ENCODE assay signal across 7 cellular contexts in the genomic region with DNA sequence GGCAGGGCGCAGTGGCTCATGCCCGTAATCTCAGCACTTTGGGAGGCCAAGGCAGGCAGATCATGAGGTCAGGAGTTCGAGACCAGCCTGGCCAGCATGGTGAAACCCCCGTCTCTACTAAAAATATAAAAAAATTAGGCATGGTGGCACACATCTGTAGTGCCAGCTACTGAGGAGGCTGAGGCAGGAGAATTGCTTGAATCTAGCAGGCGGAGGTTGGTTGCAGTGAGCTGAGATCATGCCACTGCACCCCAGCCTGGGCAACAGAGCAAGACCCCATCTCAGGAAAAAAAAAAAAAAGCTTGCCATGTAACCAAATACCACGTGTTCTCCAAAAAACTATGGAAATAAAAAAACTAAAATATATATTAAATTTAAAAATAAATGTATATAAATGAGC. TPM values are rescaled to one million over a fixed set of nuclear protein-coding genes. Genes with fewer than 3 reads are reported as not detected.
A peak's percentile ranks its signal among the peaks of the same experiment; 100 is the strongest.
DNase-seq lines count a peak whose midpoint lies in the region; ATAC-seq and TF ChIP-seq lines count a peak whose summit lies in the region.
"Not testable (repeated sequence)": the region's sequence is repeated elsewhere in the genome, so short reads cannot be mapped to it uniquely, and the experiment has no call there.

No MANE protein-coding gene starts in this region.

- not testable (repeated sequence) for H3K36me3 ChIP-seq in CD8-positive, alpha-beta memory T cell (ENCODE audit: insufficient read depth, low read length); spleen

- CTCF ChIA-PET in CD8-positive, alpha-beta memory T cell (lab: Charles Lee) = interaction anchor here (1.2 to 8.6 kb wide), 4 partner anchors 16 to 132 kb away, joined by 3 to 65 read pairs (median 4); a partner anchor contains a TSS

- intact Hi-C loops in natural killer cell (cut with micrococcal nuclease) = loop anchor here (1.0 to 2.0 kb wide), 2 partner anchors 16 to 33 kb away; no protein-coding TSS in a partner anchor
- intact Hi-C loops in spleen (cut with DNase I; ENCODE audit: low total_unique reads) = not testable (repeated sequence)

- peaks cover 26% of the 10 kb centered on the region for H3K4me1 ChIP-seq in CD8-positive, alpha-beta memory T cell (ENCODE audit: insufficient read depth, low read length)
- H3K4me1 ChIP-seq in spleen = peaks cover 9 to 65% (median 46%) of the 10 kb centered on the region in 6 donors

- H3K27ac Mint-ChIP-seq in CD8-positive, alpha-beta memory T cell = peak overlapping the region in 1 of 8 donors; percentile 62
- H3K27ac Mint-ChIP-seq in central memory CD8-positive, alpha-beta T cell (ENCODE audit: low read depth) = peak overlapping the region; percentile 59
- H3K27ac Mint-ChIP-seq in immature natural killer cell = peak overlapping the region in 5 of 6 donors; percentile 79 to 95 (median 85)
- peak overlapping the region in 1 of 2 donors; percentile 80 for H3K27ac Mint-ChIP-seq in natural killer cell
- H3K27ac Mint-ChIP-seq in type B pancreatic cell = not testable (repeated sequence)

- POLR2A ChIA-PET in CD8-positive, alpha-beta memory T cell (lab: Charles Lee) = not testable (repeated sequence)

- H3K9me3 Mint-ChIP-seq in CD8-positive, alpha-beta memory T cell; central memory CD8-positive, alpha-beta T cell; immature natural killer cell; natural killer cell; type B pancreatic cell: not testable (repeated sequence)

- peak overlapping the region in 5 of 7 donors; percentile 26 to 95 (median 88) for H3K4me3 Mint-ChIP-seq in CD8-positive, alpha-beta memory T cell
- H3K4me3 Mint-ChIP-seq in central memory CD8-positive, alpha-beta T cell = peak overlapping the region; percentile 30
- H3K4me3 Mint-ChIP-seq in immature natural killer cell (peak overlapping the region; percentile 64 to 92 (median 89)), natural killer cell (peak overlapping the region; percentile 85), type B pancreatic cell (peak overlapping the region; percentile 91)

- H3K36me3 Mint-ChIP-seq in CD8-positive, alpha-beta memory T cell; central memory CD8-positive, alpha-beta T cell (ENCODE audit: insufficient read depth); immature natural killer cell; natural killer cell; type B pancreatic cell: not testable (repeated sequence)

- H3K4me1 Mint-ChIP-seq in CD8-positive, alpha-beta memory T cell = peaks cover 29 to 55% (median 37%) of the 10 kb centered on the region in 3 donors
- peaks cover 31% of the 10 kb centered on the region for H3K4me1 Mint-ChIP-seq in central memory CD8-positive, alpha-beta T cell
- H3K4me1 Mint-ChIP-seq in immature natural killer cell (peaks cover 45 to 66% of the 10 kb centered on the region in 2 donors), natural killer cell (peaks cover 51 to 59% of the 10 kb centered on the region in 2 donors), type B pancreatic cell (ENCODE audit: unreplicated experiment) (peaks cover 14% of the 10 kb centered on the region)

- H3K27me3 Mint-ChIP-seq in CD8-positive, alpha-beta memory T cell; central memory CD8-positive, alpha-beta T cell; natural killer cell (ENCODE audit: low read depth in 2 of 2); type B pancreatic cell: not testable (repeated sequence)
- peaks cover 3 to 14% (median 3%) of the 10 kb centered on the region in 3 donors for H3K27me3 Mint-ChIP-seq in immature natural killer cell (ENCODE audit: low read depth in 3 of 3)

- DNase-seq in CD8-positive, alpha-beta memory T cell; central memory CD8-positive, alpha-beta T cell (ENCODE audit: low spot score in 2 of 2); immature natural killer cell; natural killer cell; spleen; type B pancreatic cell (ENCODE audit: extremely low spot score, unreplicated experiment): not testable (repeated sequence)
- DNase-seq in activated CD8-positive, alpha-beta memory T cell treated with anti-CD3 and anti-CD28 coated beads for 24 hours = peak; percentile 35

- not testable (repeated sequence) for H3K27me3 ChIP-seq in CD8-positive, alpha-beta memory T cell (ENCODE audit: insufficient read depth, low read length, poor library complexity, severe bottlenecking); spleen (replicated peaks in 1 of 7)

- not testable (repeated sequence) for H3K27ac ChIP-seq in CD8-positive, alpha-beta memory T cell (ENCODE audit: low read depth, low read length)
- peak overlapping the region in 5 of 8 donors; percentile 0 to 42 (median 15) for H3K27ac ChIP-seq in spleen

- not testable (repeated sequence) for TF ChIP-seq POLR2A in spleen (IDR thresholded peaks at IDR 0.05)

- TF ChIP-seq CTCF in natural killer cell (IDR thresholded peaks at IDR 0.05); spleen (IDR thresholded peaks at IDR 0.05 in 8 of 11, conservative IDR thresholded peaks at IDR 0.05 in 3 of 11); type B pancreatic cell (conservative IDR thresholded peaks at IDR 0.05): not testable (repeated sequence)

- not testable (repeated sequence) for ATAC-seq in central memory CD8-positive, alpha-beta T cell (replicated peaks; ENCODE audit: extremely low read depth, poor library complexity, severe bottlenecking); natural killer cell

- not testable (repeated sequence) for H3K9me3 ChIP-seq in CD8-positive, alpha-beta memory T cell (ENCODE audit: low read length); spleen

- 95 to 98% (median 96%) methylated on average over 6 of the region's 6 CpGs for WGBS in spleen, 5 donors

- H3K4me3 ChIP-seq in CD8-positive, alpha-beta memory T cell (ENCODE audit: low read length); spleen: not testable (repeated sequence)

RNA-seq across cellular contexts. Expression of a gene that starts 1.8 kb away (rescaled TPM):
- total RNA-seq in CD8-positive, alpha-beta memory T cell = 10 to 100 TPM; 62.1 to 66.0 TPM
- polyA plus RNA-seq in CD8-positive, alpha-beta memory T cell = 86.0 TPM
- polyA plus RNA-seq in immature natural killer cell (100 to 1,000 TPM; 196 to 243 (median 199) TPM), spleen (100 to 1,000 TPM; 111 to 256 (median 193) TPM)
- total RNA-seq in natural killer cell (100 to 1,000 TPM; 120 to 135 (median 129) TPM), spleen (100 to 1,000 TPM; 145 to 222 (median 188) TPM), type B pancreatic cell (ENCODE audit: low replicate concordance) (57.5 and 61.2 TPM in 2 replicates)

RNA-seq across cellular contexts. Expression of a gene that starts 26.5 kb away (rescaled TPM):
- total RNA-seq in CD8-positive, alpha-beta memory T cell = 10 to 100 TPM; 15.6 to 18.5 TPM
- 53.5 TPM for polyA plus RNA-seq in CD8-positive, alpha-beta memory T cell
- polyA plus RNA-seq in immature natural killer cell (10 to 100 TPM; 55.5 to 74.7 (median 67.9) TPM), spleen (10 to 100 TPM; 16.3 to 26.0 (median 17.0) TPM)
- total RNA-seq in natural killer cell (10 to 100 TPM; 13.1 to 21.7 (median 16.2) TPM), spleen (10 to 100 TPM; 21.3 to 55.1 (median 37.2) TPM), type B pancreatic cell (ENCODE audit: low replicate concordance) (19.1 and 19.5 TPM in 2 replicates)

Comparison
In these comparisons a context has a peak if more than half of its experiments do, and no peak if none do; other contexts are left out.
1. H3K4me3 Mint-ChIP-seq: peak in every context shown above with its lines; median percentile 91 in type B pancreatic cell; 89 in immature natural killer cell; 88 in CD8-positive, alpha-beta memory T cell; 85 in natural killer cell; 30 in central memory CD8-positive, alpha-beta T cell.